18 cellular contexts compared by ENCODE assay signal in genomic region chr4:154044118-154044517, GRCh38.
DNase-seq lines count a peak whose midpoint lies in the region; ATAC-seq and TF ChIP-seq lines count a peak whose summit lies in the region.
"Had no signal": no experiment of that assay in that cellular context is flagged by ENCODE, and none has a peak within 500 bp of the region (broad histone marks: within the 10 kb centered on the region; RNA-seq: fewer than 3 reads in every experiment).

No MANE protein-coding gene starts in this region.

- intact Hi-C loops in body of pancreas (cut with DNase I), result no loop called here
- intact Hi-C loops in right lobe of liver (cut with DNase I), result no loop called here
- intact Hi-C loops in lower leg skin (cut with DNase I; ENCODE audit: low total_unique reads), result no loop called here

- in situ Hi-C loops in GM23248 (cut with MboI), result no loop called here

- no peaks in the 10 kb centered on the region for H3K9me2 ChIP-seq in GM23248 (ENCODE audit: insufficient read depth)

- H3K27ac ChIP-seq in GM23248, result no peak overlapping the region
- no peak overlapping the region for H3K27ac ChIP-seq in body of pancreas
- H3K27ac ChIP-seq in right lobe of liver, result peak overlapping the region in 2 of 3 donors; percentile 47 to 49
- H3K27ac ChIP-seq: C4-2B, Peyer's patch had no signal

- no peaks in the 10 kb centered on the region for H3K79me2 ChIP-seq in GM23248 (ENCODE audit: insufficient read depth)

- no peak overlapping the region for H3K4me2 ChIP-seq in GM23248 (ENCODE audit: unreplicated experiment)

- peak; percentile 66 for DNase-seq in AG08395 (ENCODE audit: low spot score)
- DNase-seq in GM23248, result peak; percentile 59
- peak in 1 of 4 donors; percentile 32 for DNase-seq in body of pancreas
- peak; percentile 67 to 75 (median 73) for DNase-seq in right lobe of liver
- DNase-seq in NCI-H1417 treated with DMSO at 0.1 percent for 48 hours (lab: John Stamatoyannopoulos, UW), result no peak
- DNase-seq in lower leg skin (ENCODE audit: low spot score in 2 of 2), result no peak
- DNase-seq in RKO (ENCODE audit: low spot score), result no peak
- DNase-seq: DMS53, H7, NCI-H1048, NCI-H2081 treated with DMSO at 0.1 percent for 48 hours, NCI-H524, Peyer's patch, SHP77 treated with DMSO at 0.1 percent for 48 hours had no signal

- no peak overlapping the region for H3K9ac ChIP-seq in GM23248

- H3K4me1 ChIP-seq in GM23248 (ENCODE audit: insufficient read depth) (peaks cover 25% of the 10 kb centered on the region), body of pancreas (peaks cover 16% of the 10 kb centered on the region), right lobe of liver (peaks cover 0 to 33% (median 13%) of the 10 kb centered on the region in 4 donors)
- H3K4me1 ChIP-seq: Peyer's patch had no signal

- H3F3A ChIP-seq in GM23248 (ENCODE audit: insufficient read depth), result peaks cover 2% of the 10 kb centered on the region; the same call in 1 of the 2 replicates

- H3K9me3 ChIP-seq in GM23248 (ENCODE audit: low read depth) (no peaks in the 10 kb centered on the region), body of pancreas (no peaks in the 10 kb centered on the region), right lobe of liver (no peaks in the 10 kb centered on the region)
- H3K9me3 ChIP-seq: Peyer's patch had no signal

- H4K20me1 ChIP-seq in GM23248 (ENCODE audit: insufficient read depth), result no peaks in the 10 kb centered on the region

- TF ChIP-seq POLR2A in body of pancreas (IDR thresholded peaks at IDR 0.05) (no peak), right lobe of liver (IDR thresholded peaks at IDR 0.05) (no peak), lower leg skin (IDR thresholded peaks at IDR 0.05) (no peak)

- ATAC-seq in body of pancreas (peak; percentile 84), right lobe of liver (peak; percentile 93 to 96 (median 94)), HG03097 (IDR thresholded peaks at IDR 0.05; ENCODE audit: low FRiP score, unreplicated experiment) (no peak)
- ATAC-seq: K562, SK-N-SH treated with all-trans-retinoic acid at 6 μM for 48 hours had no signal

- H3K4me3 ChIP-seq in GM23248 (no peak overlapping the region), body of pancreas (no peak overlapping the region), right lobe of liver (no peak overlapping the region), lower leg skin (ENCODE audit: low read depth, poor library complexity, severe bottlenecking) (no peak overlapping the region)
- H3K4me3 ChIP-seq: K562, Peyer's patch had no signal

- TF ChIP-seq CTCF in body of pancreas (IDR thresholded peaks at IDR 0.05), result no peak
- peak in 1 of 4 donors; percentile 11 for TF ChIP-seq CTCF in right lobe of liver (IDR thresholded peaks at IDR 0.05)
- no peak for TF ChIP-seq CTCF in lower leg skin (IDR thresholded peaks at IDR 0.05)

- WGBS in GM23248 (ENCODE audit: low coverage in 1 of 2, low lambda C conversion rate in 2 of 2, missing lambda C conversion rate in 2 of 2), 2 experiments, result 68 to 73% methylated on average over 4 of the region's 4 CpGs
- 24 to 30% methylated on average over 4 of the region's 4 CpGs for WGBS in body of pancreas, 2 donors
- 26% methylated on average over 4 of the region's 4 CpGs for WGBS in right lobe of liver (ENCODE audit: insufficient coverage, low coverage, low lambda C conversion rate, missing lambda C conversion rate)
- 52 to 53% methylated on average over 4 of the region's 4 CpGs for WGBS in lower leg skin, 2 donors

- no peaks in the 10 kb centered on the region for H3K27me3 ChIP-seq in GM23248 (replicated peaks; ENCODE audit: insufficient read depth)
- H3K27me3 ChIP-seq in body of pancreas, result no peaks in the 10 kb centered on the region
- H3K27me3 ChIP-seq in right lobe of liver, result no peaks in the 10 kb centered on the region
- H3K27me3 ChIP-seq: Peyer's patch had no signal

- H2AFZ ChIP-seq in GM23248, result no peak overlapping the region

- no peaks in the 10 kb centered on the region for H3K36me3 ChIP-seq in GM23248 (ENCODE audit: low read depth)
- no peaks in the 10 kb centered on the region for H3K36me3 ChIP-seq in body of pancreas (replicated peaks in 1 of 2; ENCODE audit: insufficient read depth in 1 of 2, low read depth in 2 of 2)
- no peaks in the 10 kb centered on the region for H3K36me3 ChIP-seq in right lobe of liver
- H3K36me3 ChIP-seq: Peyer's patch had no signal

Comparison
In these comparisons a context has a peak if more than half of its experiments do, and no peak if none do; other contexts are left out.
1. DNase-seq: peak in AG08395 (single experiment), GM23248 (single experiment) and right lobe of liver (3 of 3); none in NCI-H1417 treated with DMSO at 0.1 percent for 48 hours (single experiment), lower leg skin (0 of 2) and RKO (single experiment).
2. H3K27ac ChIP-seq: peak in right lobe of liver (2 of 3); none in GM23248 (single experiment) and body of pancreas (0 of 4).